Comparison of ENCODE assay signal across 20 cellular contexts in the genomic region with DNA sequence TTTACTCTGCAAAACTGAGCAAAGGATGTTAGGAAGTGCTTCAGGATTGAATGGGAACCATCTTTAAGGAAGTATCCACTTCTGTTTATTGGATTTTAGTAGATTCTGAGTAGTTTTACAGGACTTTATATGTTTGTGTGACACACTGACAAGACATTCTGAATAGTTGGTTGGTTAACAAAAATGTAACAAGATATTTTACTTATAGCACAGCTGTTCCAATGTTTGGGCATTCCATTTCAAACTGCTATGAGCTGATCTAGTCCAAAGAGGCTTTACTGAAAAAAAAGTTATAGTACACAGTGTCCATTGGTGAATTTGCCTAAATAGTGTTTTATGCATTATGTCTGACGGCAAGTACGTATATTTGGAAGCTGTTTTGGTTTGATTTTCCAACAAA.
"Had no signal": no experiment of that assay in that cellular context is flagged by ENCODE, and none has a peak within 500 bp of the region (broad histone marks: within the 10 kb centered on the region; RNA-seq: fewer than 3 reads in every experiment).

No MANE protein-coding gene starts in this region.

- H3K27me3 Mint-ChIP-seq: activated naive CD4-positive, alpha-beta T cell treated with anti-CD3 and anti-CD28 coated beads, Interleukin-2, amount 50 U/mL, for 24 hours; stimulated activated memory B cell treated with anti-CD40 and anti-IgM and Interleukin-4, amounts not matched to agents 10 μg/mL and 1 μg/mL and 100 μg/mL, for 72 hours had no signal

- H3K36me3 ChIP-seq: adrenal gland, esophagus muscularis mucosa, right lobe of liver, spleen, upper lobe of left lung had no signal

- H2AFZ ChIP-seq: parathyroid adenoma had no signal

- H3K79me2 ChIP-seq: parathyroid adenoma had no signal

- H3K4me3 ChIP-seq: adrenal gland, esophagus muscularis mucosa, lung, right lobe of liver, spleen, testis, upper lobe of left lung had no signal

- DNase-seq: activated CD4-positive, alpha-beta T cell treated with anti-CD3 and anti-CD28 coated beads, Interleukin-2, amount 50 U/mL, for 4 hours; activated gamma-delta T cell; adrenal gland; dermis blood vessel endothelial cell; effector memory CD4-positive, alpha-beta T cell; foreskin melanocyte; kidney; naive B cell; right lobe of liver; spleen; stimulated activated CD4-positive, alpha-beta T cell treated with anti-CD3 and anti-CD28 coated beads, Interleukin-4, amount 100 ng/mL, for 4 hours; testis; upper lobe of left lung had no signal

- H3K27me3 ChIP-seq: adrenal gland, esophagus muscularis mucosa, right lobe of liver, spleen, testis, upper lobe of left lung had no signal

- H3K36me3 Mint-ChIP-seq: activated naive CD4-positive, alpha-beta T cell treated with anti-CD3 and anti-CD28 coated beads, Interleukin-2, amount 50 U/mL, for 24 hours; naive B cell; stimulated activated memory B cell treated with anti-CD40 and anti-IgM and Interleukin-4, amounts not matched to agents 10 μg/mL and 1 μg/mL and 100 μg/mL, for 72 hours had no signal

- H3K27ac Mint-ChIP-seq: activated naive CD4-positive, alpha-beta T cell treated with anti-CD3 and anti-CD28 coated beads, Interleukin-2, amount 50 U/mL, for 24 hours; naive B cell; stimulated activated memory B cell treated with anti-CD40 and anti-IgM and Interleukin-4, amounts not matched to agents 10 μg/mL and 1 μg/mL and 100 μg/mL, for 72 hours; T-helper 2 cell treated with Interferon-gamma antibody and Interleukin-4, amounts not matched to agents 5 μg/mL and 100 μg/mL, for 36 hours had no signal

- H3K9ac ChIP-seq: parathyroid adenoma had no signal

- ATAC-seq: left lobe of liver; right lobe of liver; stimulated activated memory B cell treated with anti-CD40 and anti-IgM and Interleukin-4, amounts not matched to agents 10 μg/mL and 1 μg/mL and 100 μg/mL, for 72 hours had no signal

- H3K9me3 Mint-ChIP-seq: activated naive CD4-positive, alpha-beta T cell treated with anti-CD3 and anti-CD28 coated beads, Interleukin-2, amount 50 U/mL, for 24 hours; stimulated activated memory B cell treated with anti-CD40 and anti-IgM and Interleukin-4, amounts not matched to agents 10 μg/mL and 1 μg/mL and 100 μg/mL, for 72 hours had no signal

- H3K4me1 ChIP-seq: parathyroid adenoma, right lobe of liver, testis had no signal

- H3K4me3 Mint-ChIP-seq: activated naive CD4-positive, alpha-beta T cell treated with anti-CD3 and anti-CD28 coated beads, Interleukin-2, amount 50 U/mL, for 24 hours; naive B cell; stimulated activated memory B cell treated with anti-CD40 and anti-IgM and Interleukin-4, amounts not matched to agents 10 μg/mL and 1 μg/mL and 100 μg/mL, for 72 hours; T-helper 2 cell treated with Interferon-gamma antibody and Interleukin-4, amounts not matched to agents 5 μg/mL and 100 μg/mL, for 36 hours had no signal

- H3K4me1 Mint-ChIP-seq: stimulated activated memory B cell treated with anti-CD40 and anti-IgM and Interleukin-4, amounts not matched to agents 10 μg/mL and 1 μg/mL and 100 μg/mL, for 72 hours had no signal

- H3K9me3 ChIP-seq: adrenal gland, esophagus muscularis mucosa, right lobe of liver, testis, upper lobe of left lung had no signal

- H3K27ac ChIP-seq: adrenal gland, esophagus muscularis mucosa, parathyroid adenoma, right lobe of liver, spleen, testis, upper lobe of left lung had no signal
